ENCODE assay signal across 9 cellular contexts in the genomic region with DNA sequence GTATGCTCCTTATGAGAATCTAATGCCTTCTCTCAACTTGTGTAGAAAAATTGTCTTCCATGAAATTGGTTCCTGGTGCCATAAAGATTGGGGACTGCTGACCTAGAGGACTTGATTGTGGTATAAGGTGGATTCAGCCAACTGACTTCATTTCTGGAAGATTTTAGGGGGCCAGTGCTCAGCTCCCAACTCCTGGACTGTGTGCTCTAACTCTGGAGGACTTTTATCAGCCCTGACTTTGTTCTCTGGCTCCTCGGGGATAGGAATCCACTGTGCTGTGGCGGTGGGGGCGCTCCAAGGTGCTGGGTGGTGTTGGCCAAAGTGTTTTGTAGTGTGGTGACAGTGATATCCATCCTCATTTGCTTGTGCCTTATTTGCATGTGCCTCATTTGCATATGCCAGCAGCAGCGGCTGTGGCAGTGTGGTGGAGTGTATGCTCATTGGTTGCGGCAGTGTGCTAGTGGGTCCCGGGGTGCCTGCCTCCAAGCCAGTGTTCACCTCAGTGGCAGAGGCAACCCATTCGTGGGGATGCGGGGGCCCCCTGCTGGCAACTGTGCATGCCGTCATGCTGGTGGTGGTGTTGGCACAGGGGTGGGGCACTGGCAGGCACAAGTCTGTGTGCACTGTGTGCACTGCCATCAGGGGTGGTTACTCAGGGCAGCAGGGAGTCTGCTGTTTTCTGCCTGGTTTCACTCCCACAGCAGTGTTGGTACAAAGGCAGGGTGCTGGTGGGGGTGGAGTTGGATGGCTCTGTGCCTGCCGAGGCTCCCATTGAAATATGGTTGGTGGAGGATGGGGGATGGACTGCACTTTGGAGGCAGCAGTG.
DNase-seq lines count a peak whose midpoint lies in the region; ATAC-seq and TF ChIP-seq lines count a peak whose summit lies in the region.
"Had no signal": no experiment of that assay in that cellular context is flagged by ENCODE, and none has a peak within 500 bp of the region (broad histone marks: within the 10 kb centered on the region; RNA-seq: fewer than 3 reads in every experiment).

No MANE protein-coding gene starts in this region.

- H3K27ac Mint-ChIP-seq in dendritic cell treated with granulocyte-macrophage colony-stimulating factor and Interleukin-4, amounts not matched to agents 40 ng/mL and 50 ng/mL, for 4 days: peak overlapping the region; percentile 25
- peak overlapping the region; percentile 63 for H3K27ac Mint-ChIP-seq in nephron progenitor cell
- H3K27ac Mint-ChIP-seq: activated naive CD8-positive, alpha-beta T cell treated with anti-CD3 and anti-CD28 coated beads, Interleukin-2, amount 10 ng/mL, durations not matched to agents 7 days and 5 days had no signal

- ATAC-seq in GM18520 (IDR thresholded peaks at IDR 0.05; ENCODE audit: unreplicated experiment): no peak
- ATAC-seq in HG02973 (IDR thresholded peaks at IDR 0.05; ENCODE audit: unreplicated experiment): no peak
- ATAC-seq in HG03095 (IDR thresholded peaks at IDR 0.05; ENCODE audit: unreplicated experiment): no peak
- ATAC-seq in GM21737 (IDR thresholded peaks at IDR 0.05; ENCODE audit: unreplicated experiment): no peak

- no peaks in the 10 kb centered on the region for H3K4me1 Mint-ChIP-seq in dendritic cell treated with granulocyte-macrophage colony-stimulating factor and Interleukin-4, amounts not matched to agents 40 ng/mL and 50 ng/mL, for 4 days (ENCODE audit: low read depth)
- no peaks in the 10 kb centered on the region for H3K4me1 Mint-ChIP-seq in nephron progenitor cell
- H3K4me1 Mint-ChIP-seq: activated naive CD8-positive, alpha-beta T cell treated with anti-CD3 and anti-CD28 coated beads, Interleukin-2, amount 10 ng/mL, durations not matched to agents 7 days and 5 days had no signal

- no peaks in the 10 kb centered on the region for H3K36me3 Mint-ChIP-seq in dendritic cell treated with granulocyte-macrophage colony-stimulating factor and Interleukin-4, amounts not matched to agents 40 ng/mL and 50 ng/mL, for 4 days (ENCODE audit: low read depth)
- peaks cover 47% of the 10 kb centered on the region for H3K36me3 Mint-ChIP-seq in nephron progenitor cell (ENCODE audit: low read depth)

- H3K9me3 Mint-ChIP-seq in dendritic cell treated with granulocyte-macrophage colony-stimulating factor and Interleukin-4, amounts not matched to agents 40 ng/mL and 50 ng/mL, for 4 days: peaks cover 13% of the 10 kb centered on the region
- peaks cover 39% of the 10 kb centered on the region for H3K9me3 Mint-ChIP-seq in nephron progenitor cell

- intact Hi-C loops in dendritic cell treated with granulocyte-macrophage colony-stimulating factor and Interleukin-4, amounts not matched to agents 40 ng/mL and 50 ng/mL, for 4 days (cut with micrococcal nuclease): no loop called here

- no peak for TF ChIP-seq CTCF in nephron progenitor cell (IDR thresholded peaks at IDR 0.05)

- H3K27me3 Mint-ChIP-seq in dendritic cell treated with granulocyte-macrophage colony-stimulating factor and Interleukin-4, amounts not matched to agents 40 ng/mL and 50 ng/mL, for 4 days: no peaks in the 10 kb centered on the region
- no peaks in the 10 kb centered on the region for H3K27me3 Mint-ChIP-seq in nephron progenitor cell (ENCODE audit: low read depth, poor library complexity)
- H3K27me3 Mint-ChIP-seq: activated naive CD8-positive, alpha-beta T cell treated with anti-CD3 and anti-CD28 coated beads, Interleukin-2, amount 10 ng/mL, durations not matched to agents 7 days and 5 days had no signal

- no peak overlapping the region for H3K4me3 Mint-ChIP-seq in dendritic cell treated with granulocyte-macrophage colony-stimulating factor and Interleukin-4, amounts not matched to agents 40 ng/mL and 50 ng/mL, for 4 days
- H3K4me3 Mint-ChIP-seq in nephron progenitor cell: no peak overlapping the region
- H3K4me3 Mint-ChIP-seq: activated naive CD8-positive, alpha-beta T cell treated with anti-CD3 and anti-CD28 coated beads, Interleukin-2, amount 10 ng/mL, durations not matched to agents 7 days and 5 days had no signal

- peak; percentile 14 for DNase-seq in EL
- peak; percentile 57 to 74 for DNase-seq in NCI-H2081 (lab: John Stamatoyannopoulos, UW)
- DNase-seq in nephron progenitor cell: peak; percentile 17
- DNase-seq: activated naive CD8-positive, alpha-beta T cell treated with anti-CD3 and anti-CD28 coated beads, Interleukin-2, amount 10 ng/mL, durations not matched to agents 7 days and 5 days had no signal

Comparison
In these comparisons a context has a peak if more than half of its experiments do, and no peak if none do; other contexts are left out.
1. DNase-seq: peak in every context shown above with its lines; median percentile 66 in NCI-H2081; 17 in nephron progenitor cell; 14 in EL.